8 cellular contexts compared by ENCODE assay signal in genomic region chr3:141644931-141645330, GRCh38.
DNase-seq lines count a peak whose midpoint lies in the region; ATAC-seq and TF ChIP-seq lines count a peak whose summit lies in the region.

No MANE protein-coding gene starts in this region.

- TF ChIP-seq POLR2A in adrenal gland (IDR thresholded peaks at IDR 0.05), result no peak

- no peaks in the 10 kb centered on the region for H3K9me3 ChIP-seq in CD4-positive, CD25-positive, alpha-beta regulatory T cell (ENCODE audit: control insufficient read depth in 2 of 2, low read length in 2 of 2)
- H3K9me3 ChIP-seq in adrenal gland (replicated peaks in 1 of 3), result no peaks in the 10 kb centered on the region

- peak; percentile 70 to 82 for ATAC-seq in CD4-positive, CD25-positive, alpha-beta regulatory T cell (ENCODE audit: low read depth in 2 of 2)
- ATAC-seq in GM19351 (IDR thresholded peaks at IDR 0.05; ENCODE audit: unreplicated experiment) (peak; percentile 82), GM21737 (IDR thresholded peaks at IDR 0.05; ENCODE audit: unreplicated experiment) (no peak)

- H3K27ac ChIP-seq in CD4-positive, CD25-positive, alpha-beta regulatory T cell (ENCODE audit: insufficient read depth, low read length, poor library complexity, severe bottlenecking), result no peak overlapping the region
- no peak overlapping the region for H3K27ac ChIP-seq in adrenal gland

- H3K27me3 ChIP-seq in CD4-positive, CD25-positive, alpha-beta regulatory T cell (ENCODE audit: control insufficient read depth, insufficient read depth, low read length), result peaks cover 2% of the 10 kb centered on the region
- H3K27me3 ChIP-seq in adrenal gland, result no peaks in the 10 kb centered on the region

- H3K4me1 Mint-ChIP-seq in CD4-positive, CD25-positive, alpha-beta regulatory T cell, result peaks cover 0 to 5% (median 0%) of the 10 kb centered on the region in 4 donors

- H3K36me3 Mint-ChIP-seq in CD4-positive, CD25-positive, alpha-beta regulatory T cell, result no peaks in the 10 kb centered on the region

- peak; percentile 37 to 69 (median 56) for DNase-seq in CD4-positive, CD25-positive, alpha-beta regulatory T cell
- DNase-seq in Jurkat, Clone E6-1 (ENCODE audit: low read depth, low spot score), result peak; percentile 25
- DNase-seq in T-helper 2 cell (peak; percentile 29 to 58 (median 53)), adrenal gland (peak; percentile 77 to 94 (median 91)), hypothalamus (lab: John Stamatoyannopoulos, UW) (peak in 27 of 51 donors; percentile 1 to 57 (median 21))
- DNase-seq in stimulated activated CD4-positive, alpha-beta T cell treated with anti-CD3 and anti-CD28 coated beads, Interleukin-1b, Interleukin-23, amount 100 ng/mL, for 1 hour (ENCODE audit: low read depth in 2 of 2), result peak; percentile 7 to 54

- no peaks in the 10 kb centered on the region for H3K36me3 ChIP-seq in CD4-positive, CD25-positive, alpha-beta regulatory T cell (ENCODE audit: control insufficient read depth, insufficient read depth, low read length)
- no peaks in the 10 kb centered on the region for H3K36me3 ChIP-seq in adrenal gland (replicated peaks in 1 of 2)

- H3K27me3 Mint-ChIP-seq in CD4-positive, CD25-positive, alpha-beta regulatory T cell, result peaks cover 5% of the 10 kb centered on the region

- TF ChIP-seq CTCF in adrenal gland (IDR thresholded peaks at IDR 0.05), result peak; percentile 55 to 76 (median 70)

- peak overlapping the region in 1 of 3 donors; percentile 6 for H3K27ac Mint-ChIP-seq in CD4-positive, CD25-positive, alpha-beta regulatory T cell

- H3K4me3 ChIP-seq in CD4-positive, CD25-positive, alpha-beta regulatory T cell (ENCODE audit: low read depth, low read length), result no peak overlapping the region
- no peak overlapping the region for H3K4me3 ChIP-seq in Jurkat, Clone E6-1 (ENCODE audit: low read length)
- no peak overlapping the region for H3K4me3 ChIP-seq in adrenal gland

- intact Hi-C loops in adrenal gland (cut with DNase I), result no loop called here

- H3K4me1 ChIP-seq in CD4-positive, CD25-positive, alpha-beta regulatory T cell (ENCODE audit: control insufficient read depth, insufficient read depth, low read length, poor library complexity, severe bottlenecking), result no peaks in the 10 kb centered on the region
- no peaks in the 10 kb centered on the region for H3K4me1 ChIP-seq in adrenal gland (replicated peaks in 1 of 2)

- H3K9me3 Mint-ChIP-seq in CD4-positive, CD25-positive, alpha-beta regulatory T cell, result no peaks in the 10 kb centered on the region

- H3K4me3 Mint-ChIP-seq in CD4-positive, CD25-positive, alpha-beta regulatory T cell, result no peak overlapping the region

- WGBS in adrenal gland, 4 donors, result 29 to 39% (median 33%) methylated on average over 5 of the region's 5 CpGs

Comparison
In these comparisons a context has a peak if more than half of its experiments do, and no peak if none do; other contexts are left out.
1. DNase-seq: peak in every context shown above with its lines; median percentile 91 in adrenal gland; 56 in CD4-positive, CD25-positive, alpha-beta regulatory T cell; 53 in T-helper 2 cell; 30 in stimulated activated CD4-positive, alpha-beta T cell treated with anti-CD3 and anti-CD28 coated beads, Interleukin-1b, Interleukin-23, amount 100 ng/mL, for 1 hour; 25 in Jurkat, Clone E6-1; 21 in hypothalamus.